ENCODE assay signal across 20 cellular contexts in genomic region chr5:98498028-98498427, GRCh38.
"Had no signal": no experiment of that assay in that cellular context is flagged by ENCODE, and none has a peak within 500 bp of the region (broad histone marks: within the 10 kb centered on the region; RNA-seq: fewer than 3 reads in every experiment).

No MANE protein-coding gene starts in this region.

- H3K27me3 ChIP-seq: heart right ventricle, ovary, right atrium auricular region, sigmoid colon, tibial artery had no signal

- H3K36me3 ChIP-seq: heart right ventricle, ovary, right atrium auricular region, sigmoid colon, tibial artery had no signal

- H3K4me3 ChIP-seq: heart right ventricle, ovary, right atrium auricular region, sigmoid colon, smooth muscle cell, tibial artery had no signal

- H3K4me1 ChIP-seq: heart right ventricle, right atrium auricular region, tibial artery had no signal

- FAIRE-seq: colon, frontal cortex, islet of Langerhans had no signal

- H3K4me2 ChIP-seq: smooth muscle cell had no signal

- DNase-seq: cerebellar nuclear complex; erythroblast; heart right ventricle; hypothalamus; kidney glomerular epithelial cell; mammary epithelial cell; natural killer cell; nucleus accumbens; ovary; sigmoid colon; stimulated activated CD4-positive, alpha-beta T cell treated with anti-CD3 and anti-CD28 coated beads, Interleukin-2, amount 100 ng/mL, for 48 hours; stimulated activated CD8-positive, alpha-beta memory T cell treated with anti-CD3 and anti-CD28 coated beads, Interleukin-4, amount 100 ng/mL, for 48 hours; tibial artery had no signal

- ATAC-seq: heart right ventricle; left lobe of liver; natural killer cell; stimulated activated effector memory CD8-positive, alpha-beta T cell treated with anti-CD3 and anti-CD28 coated beads, Interleukin-12 subunit alpha, Interleukin-12 subunit beta, amount 100 ng/mL, for 72 hours had no signal

- H3K9me3 ChIP-seq: ovary, right atrium auricular region, sigmoid colon had no signal

- H3K27ac ChIP-seq: heart right ventricle, ovary, right atrium auricular region, sigmoid colon, tibial artery had no signal
